In the genomic region with DNA sequence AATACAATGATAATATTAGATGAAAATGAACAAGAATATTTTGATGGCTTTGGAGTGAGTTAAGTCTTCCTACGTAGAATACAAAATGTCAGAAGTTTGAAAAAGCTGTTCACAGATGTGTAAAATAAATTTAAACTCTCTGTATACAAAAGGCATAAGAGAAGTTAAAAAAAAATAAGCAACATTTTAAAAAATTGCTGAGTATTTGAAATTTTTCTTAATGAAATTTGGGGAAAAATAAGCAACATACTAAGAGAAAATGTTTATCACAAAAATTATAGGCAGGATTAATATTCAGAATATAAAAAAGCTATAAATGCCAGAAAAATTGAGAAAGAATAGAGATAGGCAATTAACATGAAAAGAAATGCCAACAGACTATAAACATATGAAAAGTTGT, we compare ENCODE assay signal across 35 cellular contexts.
"Had no signal": no experiment of that assay in that cellular context is flagged by ENCODE, and none has a peak within 500 bp of the region (broad histone marks: within the 10 kb centered on the region; RNA-seq: fewer than 3 reads in every experiment).

No MANE protein-coding gene starts in this region.

- H3K27me3 ChIP-seq: adrenal gland, ascending aorta, body of pancreas, brain microvascular endothelial cell, breast epithelium, cardiac muscle cell had no signal

- FAIRE-seq: astrocyte, bronchial epithelial cell had no signal

- H3K4me3 ChIP-seq: adrenal gland, ascending aorta, body of pancreas, breast epithelium, cardiac muscle cell had no signal

- H3K4me1 ChIP-seq: adrenal gland, ascending aorta, body of pancreas, breast epithelium had no signal

- H3K36me3 ChIP-seq: adrenal gland, ascending aorta, brain microvascular endothelial cell, breast epithelium, cardiac muscle cell had no signal

- ATAC-seq: activated naive CD4-positive, alpha-beta T cell treated with anti-CD3 and anti-CD28 coated beads, Interleukin-2, amount 50 U/mL, for 72 hours; activated naive CD8-positive, alpha-beta T cell treated with anti-CD3 and anti-CD28 coated beads, Interleukin-2, amount 50 U/mL, for 24 hours; activated T-cell treated with anti-CD3 and anti-CD28 coated beads, Interleukin-2, amount 50 U/mL, for 4 hours; activated T-cell treated with anti-CD3 and anti-CD28 coated beads, Interleukin-2, amount 50 U/mL, for 72 hours; activated T-helper 17 cell treated with anti-CD3 and anti-CD28 coated beads, Interleukin-2, amount 50 U/mL, for 72 hours; body of pancreas had no signal

- H3K27ac ChIP-seq: adrenal gland, ascending aorta, body of pancreas, brain microvascular endothelial cell, breast epithelium, cardiac muscle cell had no signal

- H3K9me3 ChIP-seq: adrenal gland, ascending aorta, body of pancreas, breast epithelium had no signal

- DNase-seq: activated effector memory CD4-positive, alpha-beta T cell treated with anti-CD3 and anti-CD28 coated beads, Interleukin-2, amount 50 U/mL, for 16 hours; activated effector memory CD4-positive, alpha-beta T cell treated with Interleukin-2 at 50 U/mL for 16 hours; activated gamma-delta T cell; activated gamma-delta T cell treated with Interleukin-2 at 50 U/mL for 16 hours; activated naive CD4-positive, alpha-beta T cell; activated naive CD4-positive, alpha-beta T cell treated with anti-CD3 and anti-CD28 coated beads for 36 hours; activated naive CD4-positive, alpha-beta T cell treated with anti-CD3 and anti-CD28 coated beads, Interleukin-2, amount 10 ng/mL, durations not matched to agents 7 days and 5 days; activated naive CD4-positive, alpha-beta T cell treated with anti-CD3 and anti-CD28 coated beads, Interleukin-2, amount 50 U/mL, for 16 hours; activated naive CD4-positive, alpha-beta T cell treated with Interleukin-2 at 50 U/mL for 16 hours; activated naive CD8-positive, alpha-beta T cell treated with anti-CD3 and anti-CD28 coated beads for 36 hours; activated naive CD8-positive, alpha-beta T cell treated with anti-CD3 and anti-CD28 coated beads, Interleukin-2, amount 10 ng/mL, durations not matched to agents 7 days and 5 days; activated naive CD8-positive, alpha-beta T cell treated with anti-CD3 and anti-CD28 coated beads, Interleukin-2, amount 50 U/mL, for 24 hours; activated T-cell treated with anti-CD3 and anti-CD28 coated beads for 4 hours; activated T-cell treated with anti-CD3 and anti-CD28 coated beads, Interleukin-2, amount 50 U/mL, for 1 hour; activated T-cell treated with anti-CD3 and anti-CD28 coated beads, Interleukin-2, amount 50 U/mL, for 24 hours; activated T-cell treated with anti-CD3 and anti-CD28 coated beads, Interleukin-2, amount 50 U/mL, for 4 hours; activated T-cell treated with anti-CD3 and anti-CD28 coated beads, Interleukin-2, amount 50 U/mL, for 48 hours; activated T-cell treated with anti-CD3 and anti-CD28 coated beads, Interleukin-2, amount 50 U/mL, for 72 hours; adrenal gland; amniotic stem cell; amygdala; anterior cingulate cortex; aorta; body of pancreas; brain microvascular endothelial cell; caudate nucleus; central memory CD4-positive, alpha-beta T cell; cerebellar nuclear complex had no signal
